Comparison of ENCODE assay signal across 20 cellular contexts in the genomic region with DNA sequence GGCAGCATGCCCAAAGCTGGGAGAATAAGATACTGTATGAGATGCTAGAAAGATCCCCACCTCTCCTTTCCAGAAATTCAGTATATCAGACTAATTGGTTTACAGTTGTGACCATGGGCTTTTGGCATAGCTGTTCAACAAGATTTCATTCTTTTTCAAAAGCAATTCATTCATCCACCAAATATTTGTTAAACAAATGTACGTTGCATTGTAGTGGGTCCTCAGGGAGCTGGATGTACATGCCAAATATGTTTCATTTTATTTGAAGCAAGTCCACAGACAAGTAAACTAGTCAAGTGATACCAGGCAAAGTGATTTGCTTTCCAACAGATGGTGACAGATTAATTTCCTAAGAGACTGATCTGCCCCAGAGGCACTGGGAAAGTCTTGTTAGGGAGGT.
DNase-seq lines count a peak whose midpoint lies in the region; ATAC-seq and TF ChIP-seq lines count a peak whose summit lies in the region.
"Had no signal": no experiment of that assay in that cellular context is flagged by ENCODE, and none has a peak within 500 bp of the region (broad histone marks: within the 10 kb centered on the region; RNA-seq: fewer than 3 reads in every experiment).

No MANE protein-coding gene starts in this region.

- H3K4me3 Mint-ChIP-seq in activated B cell treated with CpG ODN at 0.5 μM for 24 hours: no peak overlapping the region
- H3K4me3 Mint-ChIP-seq in memory B cell: no peak overlapping the region
- no peak overlapping the region for H3K4me3 Mint-ChIP-seq in Caco-2 (ENCODE audit: unreplicated experiment)

- no peak overlapping the region for H3K4me3 ChIP-seq in AG10803 (ENCODE audit: low read length)
- peak overlapping the region; percentile 52 for H3K4me3 ChIP-seq in Karpas-422 (ENCODE audit: low read length)
- no peak overlapping the region for H3K4me3 ChIP-seq in Caco-2 (ENCODE audit: low read depth, low read length)
- H3K4me3 ChIP-seq: GM12878, SJSA1 had no signal

- ATAC-seq in activated B cell treated with CpG ODN at 0.5 μM for 24 hours (ENCODE audit: low read depth) (no peak), memory B cell (ENCODE audit: low read depth) (no peak), GM19463 (IDR thresholded peaks at IDR 0.05; ENCODE audit: unreplicated experiment) (no peak)
- ATAC-seq: HCT116, PC-3 had no signal

- peaks cover 20% of the 10 kb centered on the region for H3K79me2 ChIP-seq in Karpas-422 (ENCODE audit: low read length)

- H3K27ac Mint-ChIP-seq in activated B cell treated with CpG ODN at 0.5 μM for 24 hours (peak overlapping the region; percentile 68), memory B cell (peak overlapping the region; percentile 13), Caco-2 (ENCODE audit: unreplicated experiment) (no peak overlapping the region)

- H3K4me1 Mint-ChIP-seq in activated B cell treated with CpG ODN at 0.5 μM for 24 hours: peaks cover 30% of the 10 kb centered on the region
- peaks cover 20% of the 10 kb centered on the region for H3K4me1 Mint-ChIP-seq in memory B cell
- H3K4me1 Mint-ChIP-seq in Caco-2 (ENCODE audit: low read depth, unreplicated experiment): peaks cover 9% of the 10 kb centered on the region

- H3K4me2 ChIP-seq in Karpas-422 (ENCODE audit: low read depth, low read length, poor library complexity, severe bottlenecking): peak overlapping the region; percentile 60

- intact Hi-C loops in activated B cell treated with CpG ODN at 0.5 μM for 24 hours (cut with micrococcal nuclease) (loop anchor here (2.0 kb wide), 1 partner anchor 43 kb away; no protein-coding TSS in a partner anchor), Caco-2 (cut with micrococcal nuclease; ENCODE audit: unreplicated experiment) (no loop called here)

- no TSS peak for BruUV-seq in Caco-2 (replicated peaks; lab: Mats Ljungman, UMichigan)

- CTCF ChIA-PET in activated B cell treated with CpG ODN at 0.5 μM for 24 hours (lab: Charles Lee): no interaction called here
- CTCF ChIA-PET in Caco-2 (lab: Charles Lee): no interaction called here

- peak; percentile 59 for DNase-seq in AG10803 (ENCODE audit: low read depth)
- peak; percentile 85 for DNase-seq in Karpas-422
- DNase-seq in activated B cell treated with CpG ODN at 0.5 μM for 24 hours: no peak
- no peak for DNase-seq in memory B cell (ENCODE audit: low spot score in 2 of 2)
- DNase-seq in amniotic stem cell (lab: John Stamatoyannopoulos, UW): no peak
- no peak for DNase-seq in Caco-2
- DNase-seq in DMS153 treated with DMSO at 0.1 percent for 48 hours (lab: John Stamatoyannopoulos, UW; ENCODE audit: unreplicated experiment): no peak
- DNase-seq: BE2C, DMS53, NCI-H1092 treated with DMSO at 0.1 percent for 48 hours, NCI-H2029 treated with DMSO at 0.1 percent for 48 hours, NCI-H2227 treated with DMSO at 0.1 percent for 48 hours, PC-3, Right ventricle myocardium superior had no signal

- H3K27ac ChIP-seq in Karpas-422 (ENCODE audit: low read length): peak overlapping the region; percentile 98
- H3K27ac ChIP-seq: 22Rv1, HL-60, SJSA1 had no signal

- H3K9me3 Mint-ChIP-seq in activated B cell treated with CpG ODN at 0.5 μM for 24 hours (no peaks in the 10 kb centered on the region), memory B cell (no peaks in the 10 kb centered on the region), Caco-2 (ENCODE audit: unreplicated experiment) (no peaks in the 10 kb centered on the region)

- H3K4me1 ChIP-seq in Karpas-422 (ENCODE audit: low read length) (peaks cover 88% of the 10 kb centered on the region), Caco-2 (no peaks in the 10 kb centered on the region)
- H3K4me1 ChIP-seq: BE2C, SJSA1 had no signal

- H3K9me3 ChIP-seq in Karpas-422 (ENCODE audit: low read length) (no peaks in the 10 kb centered on the region), Caco-2 (no peaks in the 10 kb centered on the region)
- H3K9me3 ChIP-seq: BE2C, SJSA1 had no signal

- peaks cover 9% of the 10 kb centered on the region; the same call in 1 of the 2 replicates for H3K36me3 ChIP-seq in Karpas-422 (ENCODE audit: insufficient read depth, low read length)
- H3K36me3 ChIP-seq in Caco-2 (ENCODE audit: control insufficient read depth, insufficient read depth, low read length): no peaks in the 10 kb centered on the region
- H3K36me3 ChIP-seq: BE2C, SJSA1 had no signal

- no peak overlapping the region for H2AFZ ChIP-seq in Karpas-422 (ENCODE audit: low read length)

- POLR2A ChIA-PET in activated B cell treated with CpG ODN at 0.5 μM for 24 hours (lab: Charles Lee) (interaction anchor here (1.6 to 2.1 kb wide), 2 partner anchors 19 to 31 kb away, joined by 5 to 13 read pairs; no protein-coding TSS in a partner anchor), Caco-2 (lab: Charles Lee) (no interaction called here)

- TF ChIP-seq CTCF in AG10803 (conservative IDR thresholded peaks at IDR 0.05; ENCODE audit: low read length): no peak
- no peak for TF ChIP-seq CTCF in activated B cell treated with CpG ODN at 0.5 μM for 24 hours (IDR thresholded peaks at IDR 0.05)
- TF ChIP-seq CTCF in Caco-2 (IDR thresholded peaks at IDR 0.05; ENCODE audit: insufficient read depth in 1 of 2, low read depth in 1 of 2, low read length in 1 of 2, severe bottlenecking in 1 of 2, unreplicated experiment in 1 of 2): no peak

- no peaks in the 10 kb centered on the region for H3K27me3 Mint-ChIP-seq in activated B cell treated with CpG ODN at 0.5 μM for 24 hours
- H3K27me3 Mint-ChIP-seq in memory B cell: no peaks in the 10 kb centered on the region
- H3K27me3 Mint-ChIP-seq in Caco-2 (ENCODE audit: insufficient read depth, unreplicated experiment): no peaks in the 10 kb centered on the region

- no peaks in the 10 kb centered on the region for H3K27me3 ChIP-seq in Karpas-422 (ENCODE audit: low read length)
- H3K27me3 ChIP-seq in Caco-2 (replicated peaks; ENCODE audit: control insufficient read depth, insufficient read depth, low read length): no peaks in the 10 kb centered on the region
- H3K27me3 ChIP-seq: BE2C, SJSA1 had no signal

- no peaks in the 10 kb centered on the region for H3K36me3 Mint-ChIP-seq in activated B cell treated with CpG ODN at 0.5 μM for 24 hours (ENCODE audit: low read depth)
- no peaks in the 10 kb centered on the region for H3K36me3 Mint-ChIP-seq in memory B cell
- H3K36me3 Mint-ChIP-seq in Caco-2 (ENCODE audit: insufficient read depth, unreplicated experiment): no peaks in the 10 kb centered on the region

- H3K9ac ChIP-seq in Karpas-422 (ENCODE audit: low read length): peak overlapping the region; percentile 73

- H3K9me2 ChIP-seq in Karpas-422 (replicated peaks; ENCODE audit: insufficient read depth, low read length): no peaks in the 10 kb centered on the region

- no peaks in the 10 kb centered on the region for H4K20me1 ChIP-seq in Karpas-422 (ENCODE audit: insufficient read depth, low read depth, low read length)

Comparison
In these comparisons a context has a peak if more than half of its experiments do, and no peak if none do; other contexts are left out.
1. DNase-seq: peak in AG10803 (single experiment) and Karpas-422 (single experiment); none in activated B cell treated with CpG ODN at 0.5 μM for 24 hours (single experiment), memory B cell (0 of 2), amniotic stem cell (single experiment), Caco-2 (0 of 2) and DMS153 treated with DMSO at 0.1 percent for 48 hours (single experiment).